ENCODE assay signal across 25 cellular contexts in the genomic region with DNA sequence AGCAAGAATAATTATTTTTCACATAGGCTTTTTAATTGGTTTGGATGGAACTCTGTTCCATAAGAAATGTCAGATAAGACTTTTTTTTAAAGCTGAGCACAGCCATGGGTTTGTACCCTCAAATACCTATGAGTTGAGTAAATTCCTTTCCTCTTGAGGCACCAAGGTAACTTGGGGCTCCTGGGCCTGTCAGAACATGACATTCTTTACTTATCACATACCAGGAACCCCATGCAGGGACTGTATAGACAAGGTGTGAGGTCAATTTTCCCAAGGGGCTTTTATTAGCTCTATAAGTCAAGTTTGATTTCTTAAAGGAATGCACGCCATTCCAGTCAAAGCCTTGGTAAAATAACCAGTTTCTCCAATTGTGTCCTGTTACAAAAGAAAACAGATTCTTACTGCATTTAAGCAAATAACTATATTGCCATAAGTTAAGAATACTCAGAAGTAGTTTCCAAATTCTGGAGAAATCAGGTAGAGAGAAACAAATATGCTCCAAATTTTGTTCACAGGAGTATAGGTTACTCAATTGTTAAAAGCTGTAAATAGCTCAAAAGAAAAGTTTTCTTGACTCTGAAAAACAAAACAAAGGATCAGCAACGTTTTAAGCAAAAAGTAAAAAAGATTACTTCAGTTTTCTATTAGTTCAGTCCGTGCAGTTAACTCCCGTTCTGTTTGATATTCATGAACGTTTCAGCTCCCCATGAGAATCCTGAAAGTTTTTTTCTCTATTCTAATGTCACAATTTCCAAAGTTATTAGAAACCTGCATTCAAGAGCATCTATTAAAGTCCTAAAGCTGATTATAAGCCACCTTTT.
"Had no signal": no experiment of that assay in that cellular context is flagged by ENCODE, and none has a peak within 500 bp of the region (broad histone marks: within the 10 kb centered on the region; RNA-seq: fewer than 3 reads in every experiment).

No MANE protein-coding gene starts in this region.

- H3K27ac Mint-ChIP-seq: activated CD4-positive, alpha-beta memory T cell treated with anti-CD3 and anti-CD28 coated beads, Interleukin-2, amount 10 ng/mL, durations not matched to agents 7 days and 5 days; activated naive CD8-positive, alpha-beta T cell treated with anti-CD3 and anti-CD28 coated beads, Interleukin-2, amount 10 ng/mL, durations not matched to agents 7 days and 5 days; activated T-cell treated with anti-CD3 and anti-CD28 coated beads, Interleukin-2, amount 50 U/mL, for 72 hours; activated T-helper 2 cell treated with anti-CD3 and anti-CD28 coated beads, Interferon-gamma antibody, Interleukin-2, Interleukin-4, amounts not matched to agents 10 μg/mL and 5 μg/mL and 100 μg/mL, durations not matched to agents 14 hours and 24 hours and 36 hours had no signal

- DNase-seq: activated CD4-positive, alpha-beta memory T cell treated with anti-CD3 and anti-CD28 coated beads, Interleukin-2, amount 10 ng/mL, durations not matched to agents 7 days and 5 days; activated CD4-positive, alpha-beta T cell treated with anti-CD3 and anti-CD28 coated beads, Interleukin-2, amount 50 U/mL, for 1 hour; activated CD4-positive, CD25-positive, alpha-beta regulatory T cell; activated naive CD4-positive, alpha-beta T cell treated with anti-CD3 and anti-CD28 coated beads, Interleukin-2, amount 50 U/mL, for 16 hours; activated naive CD8-positive, alpha-beta T cell treated with anti-CD3 and anti-CD28 coated beads, Interleukin-2, amount 10 ng/mL, durations not matched to agents 7 days and 5 days; activated T-cell treated with anti-CD3 and anti-CD28 coated beads, Interleukin-2, amount 50 U/mL, for 72 hours; adrenal gland; anterior cingulate cortex; caudate nucleus; KG1; NCI-H1092 treated with DMSO at 0.1 percent for 48 hours; NCI-H1417 treated with DMSO at 0.1 percent for 48 hours; NCI-H1694; NCI-H2029; NCI-H2107; NCI-H2171 treated with DMSO at 0.1 percent for 48 hours; NCI-H345; NCI-H510A; NCI-H526 treated with DMSO at 0.1 percent for 48 hours; NK-92 treated with Interleukin-12 subunit alpha and Interleukin-12 subunit beta, amount 100 ng/mL, for 24 hours; Peyer's patch; SIG-M5; T-helper 1 cell had no signal

- H3K27me3 ChIP-seq: adrenal gland, Peyer's patch had no signal

- H3K4me3 Mint-ChIP-seq: activated CD4-positive, alpha-beta memory T cell treated with anti-CD3 and anti-CD28 coated beads, Interleukin-2, amount 10 ng/mL, durations not matched to agents 7 days and 5 days; activated naive CD8-positive, alpha-beta T cell treated with anti-CD3 and anti-CD28 coated beads, Interleukin-2, amount 10 ng/mL, durations not matched to agents 7 days and 5 days; activated T-cell treated with anti-CD3 and anti-CD28 coated beads, Interleukin-2, amount 50 U/mL, for 72 hours had no signal

- H3K27ac ChIP-seq: adrenal gland, Peyer's patch, VCaP had no signal

- H3K4me1 Mint-ChIP-seq: activated CD4-positive, alpha-beta memory T cell treated with anti-CD3 and anti-CD28 coated beads, Interleukin-2, amount 10 ng/mL, durations not matched to agents 7 days and 5 days; activated naive CD8-positive, alpha-beta T cell treated with anti-CD3 and anti-CD28 coated beads, Interleukin-2, amount 10 ng/mL, durations not matched to agents 7 days and 5 days had no signal

- H3K36me3 ChIP-seq: adrenal gland, Peyer's patch had no signal

- H3K4me3 ChIP-seq: adrenal gland, Peyer's patch had no signal

- ATAC-seq: activated T-cell treated with anti-CD3 and anti-CD28 coated beads, Interleukin-2, amount 50 U/mL, for 72 hours had no signal

- H3K4me1 ChIP-seq: adrenal gland, Peyer's patch had no signal

- H3K27me3 Mint-ChIP-seq: activated CD4-positive, alpha-beta memory T cell treated with anti-CD3 and anti-CD28 coated beads, Interleukin-2, amount 10 ng/mL, durations not matched to agents 7 days and 5 days; activated naive CD8-positive, alpha-beta T cell treated with anti-CD3 and anti-CD28 coated beads, Interleukin-2, amount 10 ng/mL, durations not matched to agents 7 days and 5 days had no signal

- H3K9me3 ChIP-seq: adrenal gland, Peyer's patch had no signal
